1 cellular context compared by ENCODE assay signal in the genomic region with DNA sequence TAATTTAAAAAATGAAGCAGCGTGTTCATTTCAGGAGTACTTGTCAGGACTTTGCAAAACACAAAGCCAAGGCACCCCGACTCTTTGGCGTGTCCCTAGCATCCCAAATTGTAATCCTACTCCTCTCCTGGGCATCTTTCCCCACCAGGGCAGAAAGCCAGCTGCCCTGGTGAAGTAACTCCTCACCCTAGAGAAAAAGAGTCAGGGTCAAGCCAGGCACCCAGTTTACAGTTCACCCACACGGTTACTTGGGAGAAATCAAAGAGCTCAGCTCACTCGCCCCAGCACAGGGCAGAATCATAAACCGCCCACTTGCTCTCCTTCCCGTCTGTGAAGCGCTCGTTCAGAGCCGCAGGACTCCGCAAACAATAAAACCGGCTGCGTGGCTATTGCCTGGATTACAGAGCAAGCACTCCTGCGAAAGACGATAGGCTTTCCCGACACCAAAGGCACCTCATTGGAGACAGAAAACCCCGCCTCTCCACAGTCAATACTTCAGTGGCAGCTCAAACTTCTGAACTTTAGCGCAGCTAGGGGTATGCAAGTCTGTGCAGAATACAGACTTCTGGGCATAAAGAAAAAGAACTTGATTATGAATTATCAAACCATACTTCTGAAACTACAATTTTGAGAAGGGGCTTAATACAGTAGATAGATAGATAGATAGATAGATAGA.
TF ChIP-seq lines count a peak whose summit lies in the region.

No MANE protein-coding gene starts in this region.

TF ChIP-seq in HepG2, 621 proteins besides CTCF, POLR2A, EP300 and RAD21 (continued from another document and continues in another):
- peak; percentile 33; the same call in 1 of the 2 replicates for TF ChIP-seq NR2C2 (CRISPR knock-in tag; IDR thresholded peaks at IDR 0.05; ENCODE audit: borderline replicate concordance)
- TF ChIP-seq ZFYVE20 (CRISPR knock-in tag; IDR thresholded peaks at IDR 0.05; ENCODE audit: borderline replicate concordance, low read depth): no peak
- no peak for TF ChIP-seq TEF (CRISPR knock-in tag; IDR thresholded peaks at IDR 0.05)
- peak; percentile 3; the same call in 1 of the 2 replicates for TF ChIP-seq ZNF652 (CRISPR knock-in tag; IDR thresholded peaks at IDR 0.05; ENCODE audit: borderline replicate concordance, low read depth)
- peak; percentile 42; the same call in 1 of the 2 replicates for TF ChIP-seq ZNF558 (CRISPR knock-in tag; IDR thresholded peaks at IDR 0.05; ENCODE audit: borderline replicate concordance)
- TF ChIP-seq ZNF446 (CRISPR knock-in tag; IDR thresholded peaks at IDR 0.05): 0 out of 2 replicates have a peak, but pooled peaks have one; percentile 3
- TF ChIP-seq NFAT5 (CRISPR knock-in tag; IDR thresholded peaks at IDR 0.05): peak; percentile 58; the same call in 1 of the 2 replicates
- TF ChIP-seq CREM (IDR thresholded peaks at IDR 0.05): peak; percentile 57
- TF ChIP-seq CREM (CRISPR knock-in tag; IDR thresholded peaks at IDR 0.05): no peak
- TF ChIP-seq, protein P1, sequence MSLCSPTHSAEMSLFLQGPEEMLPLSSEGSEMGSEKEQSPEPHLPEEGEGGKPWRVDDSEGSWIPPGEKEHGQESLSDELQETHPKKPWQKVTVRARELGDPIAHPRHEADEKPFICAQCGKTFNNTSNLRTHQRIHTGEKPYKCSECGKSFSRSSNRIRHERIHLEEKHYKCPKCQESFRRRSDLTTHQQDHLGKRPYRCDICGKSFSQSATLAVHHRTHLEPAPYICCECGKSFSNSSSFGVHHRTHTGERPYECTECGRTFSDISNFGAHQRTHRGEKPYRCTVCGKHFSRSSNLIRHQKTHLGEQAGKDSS (CRISPR knock-in tag; IDR thresholded peaks at IDR 0.05; ENCODE audit: borderline replicate concordance, low read depth): peak; percentile 74; the same call in 1 of the 2 replicates
- 0 out of 2 replicates have a peak, but pooled peaks have one; percentile 46 for TF ChIP-seq HOXD1 (CRISPR knock-in tag; IDR thresholded peaks at IDR 0.05)
- 0 out of 2 replicates have a peak, but pooled peaks have one; percentile 9 for TF ChIP-seq ZNF329 (CRISPR knock-in tag; IDR thresholded peaks at IDR 0.05; ENCODE audit: low read depth)
- TF ChIP-seq ZNF777 (CRISPR knock-in tag; IDR thresholded peaks at IDR 0.05): peak; percentile 67; the same call in 1 of the 2 replicates
- no peak for TF ChIP-seq ZMAT5 (CRISPR knock-in tag; IDR thresholded peaks at IDR 0.05; ENCODE audit: borderline replicate concordance, low read depth)
- TF ChIP-seq CHD2 (IDR thresholded peaks at IDR 0.05; ENCODE audit: low read depth, low read length): no peak
- peak; percentile 75 for TF ChIP-seq ZNF264 (CRISPR knock-in tag; IDR thresholded peaks at IDR 0.05)
- TF ChIP-seq AHR (CRISPR knock-in tag; IDR thresholded peaks at IDR 0.05): no peak
- no peak; the same call in 1 of the 2 replicates for TF ChIP-seq ZC3H4 (CRISPR knock-in tag; IDR thresholded peaks at IDR 0.05; ENCODE audit: borderline replicate concordance)
- no peak for TF ChIP-seq HNRNPUL1 (IDR thresholded peaks at IDR 0.05; ENCODE audit: low read depth, low read length)
- 0 out of 4 replicates have a peak, but pooled peaks of 1 of the 2 experiments have one; percentile 5 for TF ChIP-seq NR2F1 (CRISPR knock-in tag; IDR thresholded peaks at IDR 0.05)
- TF ChIP-seq ZNF598 (CRISPR knock-in tag; IDR thresholded peaks at IDR 0.05; ENCODE audit: borderline replicate concordance): peak; percentile 85; the same call in 1 of the 2 replicates
- no peak for TF ChIP-seq ZNF207 (IDR thresholded peaks at IDR 0.05; ENCODE audit: borderline replicate concordance)
- TF ChIP-seq TCF12 (IDR thresholded peaks at IDR 0.05): no peak
- 0 out of 2 replicates have a peak, but pooled peaks have one; percentile 24 for TF ChIP-seq TCF12 (CRISPR knock-in tag; IDR thresholded peaks at IDR 0.05)
- no peak for TF ChIP-seq ZNF460 (CRISPR knock-in tag; IDR thresholded peaks at IDR 0.05; ENCODE audit: borderline replicate concordance)
- TF ChIP-seq ZNF484 (CRISPR knock-in tag; IDR thresholded peaks at IDR 0.05; ENCODE audit: borderline replicate concordance, low read depth): no peak
- TF ChIP-seq, protein P2, sequence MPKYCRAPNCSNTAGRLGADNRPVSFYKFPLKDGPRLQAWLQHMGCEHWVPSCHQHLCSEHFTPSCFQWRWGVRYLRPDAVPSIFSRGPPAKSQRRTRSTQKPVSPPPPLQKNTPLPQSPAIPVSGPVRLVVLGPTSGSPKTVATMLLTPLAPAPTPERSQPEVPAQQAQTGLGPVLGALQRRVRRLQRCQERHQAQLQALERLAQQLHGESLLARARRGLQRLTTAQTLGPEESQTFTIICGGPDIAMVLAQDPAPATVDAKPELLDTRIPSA (CRISPR knock-in tag; IDR thresholded peaks at IDR 0.05; ENCODE audit: borderline replicate concordance): peak; percentile 85; the same call in 1 of the 2 replicates
- no peak for TF ChIP-seq AGO1 (IDR thresholded peaks at IDR 0.05; ENCODE audit: low read depth, low read length, poor library complexity, severe bottlenecking)
- TF ChIP-seq, protein P3, sequence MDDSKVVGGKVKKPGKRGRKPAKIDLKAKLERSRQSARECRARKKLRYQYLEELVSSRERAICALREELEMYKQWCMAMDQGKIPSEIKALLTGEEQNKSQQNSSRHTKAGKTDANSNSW (CRISPR knock-in tag; IDR thresholded peaks at IDR 0.05; ENCODE audit: borderline replicate concordance): no peak
- TF ChIP-seq NFKB2 (CRISPR knock-in tag; IDR thresholded peaks at IDR 0.05; ENCODE audit: borderline replicate concordance): peak; percentile 76; the same call in 1 of the 2 replicates
- TF ChIP-seq MTA3 (CRISPR knock-in tag; IDR thresholded peaks at IDR 0.05): no peak
- TF ChIP-seq CEBPZ (IDR thresholded peaks at IDR 0.05; ENCODE audit: low read length): no peak
- TF ChIP-seq ZSCAN31 (CRISPR knock-in tag; IDR thresholded peaks at IDR 0.05; ENCODE audit: low read depth): peak; percentile 86
- TF ChIP-seq SRSF1 (optimal IDR thresholded peaks at IDR 0.05; ENCODE audit: low read depth, low read length): peak; percentile 62
- TF ChIP-seq ZNF580 (CRISPR knock-in tag; IDR thresholded peaks at IDR 0.05; ENCODE audit: borderline replicate concordance, low read depth): peak; percentile 89
- TF ChIP-seq ZNF3 (CRISPR knock-in tag; IDR thresholded peaks at IDR 0.05): no peak
- TF ChIP-seq KDM2A (CRISPR knock-in tag; IDR thresholded peaks at IDR 0.05; ENCODE audit: borderline replicate concordance, low read depth): peak; percentile 71; the same call in 1 of the 2 replicates
- TF ChIP-seq ZFP82 (CRISPR knock-in tag; IDR thresholded peaks at IDR 0.05; ENCODE audit: borderline replicate concordance): no peak
- TF ChIP-seq SKI (IDR thresholded peaks at IDR 0.05; ENCODE audit: partially characterized antibody): peak; percentile 69
- TF ChIP-seq AKAP8 (CRISPR knock-in tag; IDR thresholded peaks at IDR 0.05): no peak
- no peak; the same call in 1 of the 2 replicates for TF ChIP-seq ATF3 (CRISPR knock-in tag; IDR thresholded peaks at IDR 0.05)
- TF ChIP-seq, protein P4, sequence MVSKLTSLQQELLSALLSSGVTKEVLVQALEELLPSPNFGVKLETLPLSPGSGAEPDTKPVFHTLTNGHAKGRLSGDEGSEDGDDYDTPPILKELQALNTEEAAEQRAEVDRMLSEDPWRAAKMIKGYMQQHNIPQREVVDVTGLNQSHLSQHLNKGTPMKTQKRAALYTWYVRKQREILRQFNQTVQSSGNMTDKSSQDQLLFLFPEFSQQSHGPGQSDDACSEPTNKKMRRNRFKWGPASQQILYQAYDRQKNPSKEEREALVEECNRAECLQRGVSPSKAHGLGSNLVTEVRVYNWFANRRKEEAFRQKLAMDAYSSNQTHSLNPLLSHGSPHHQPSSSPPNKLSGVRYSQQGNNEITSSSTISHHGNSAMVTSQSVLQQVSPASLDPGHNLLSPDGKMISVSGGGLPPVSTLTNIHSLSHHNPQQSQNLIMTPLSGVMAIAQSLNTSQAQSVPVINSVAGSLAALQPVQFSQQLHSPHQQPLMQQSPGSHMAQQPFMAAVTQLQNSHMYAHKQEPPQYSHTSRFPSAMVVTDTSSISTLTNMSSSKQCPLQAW (CRISPR knock-in tag; IDR thresholded peaks at IDR 0.05): peak; percentile 84; the same call in 1 of the 2 replicates
- no peak for TF ChIP-seq TOE1 (CRISPR knock-in tag; IDR thresholded peaks at IDR 0.05)
- no peak for TF ChIP-seq ZFP36 (IDR thresholded peaks at IDR 0.05; ENCODE audit: borderline replicate concordance, low read depth, low read length, partially characterized antibody)
- TF ChIP-seq ZBTB21 (CRISPR knock-in tag; IDR thresholded peaks at IDR 0.05): no peak
- no peak; the same call in 1 of the 2 replicates for TF ChIP-seq ONECUT2 (CRISPR knock-in tag; IDR thresholded peaks at IDR 0.05)
